ENCODE assay signal across 23 cellular contexts in the genomic region with DNA sequence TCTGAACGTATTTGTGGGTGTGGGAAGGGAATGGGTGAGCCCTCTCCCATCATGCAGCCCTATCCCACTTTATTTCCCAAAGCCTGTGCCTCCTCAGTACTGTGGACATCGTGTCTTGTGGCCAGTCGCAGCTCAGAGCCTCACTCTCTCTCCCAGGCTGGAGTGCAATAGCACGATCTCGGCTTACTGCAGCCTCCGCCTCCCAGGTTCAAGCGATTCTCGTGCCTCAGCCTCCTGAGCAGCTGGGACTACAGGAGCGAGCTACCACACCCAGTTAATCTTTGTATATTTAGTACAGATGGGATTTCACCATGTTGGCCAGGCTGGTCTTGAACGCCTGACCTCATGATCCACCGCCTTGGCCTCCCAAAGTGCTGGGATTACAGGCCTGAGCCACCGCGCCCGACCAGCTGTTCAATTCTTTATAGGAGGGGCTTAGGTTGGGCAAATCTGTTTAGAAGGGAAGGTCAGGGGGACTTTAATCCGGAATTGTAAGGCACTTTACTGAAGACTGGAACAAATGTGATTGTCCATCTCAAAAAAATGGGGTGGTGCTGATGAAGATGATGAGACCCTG. TPM values are rescaled to one million over a fixed set of nuclear protein-coding genes. Genes with fewer than 3 reads are reported as not detected.
DNase-seq lines count a peak whose midpoint lies in the region; ATAC-seq and TF ChIP-seq lines count a peak whose summit lies in the region.
"Had no signal": no experiment of that assay in that cellular context is flagged by ENCODE, and none has a peak within 500 bp of the region (broad histone marks: within the 10 kb centered on the region; RNA-seq: fewer than 3 reads in every experiment).

No MANE protein-coding gene starts in this region.

- TF ChIP-seq CTCF in PC-9 (conservative IDR thresholded peaks at IDR 0.05) (no peak), glutamatergic neuron (IDR thresholded peaks at IDR 0.05; ENCODE audit: partially characterized antibody, unreplicated experiment) (no peak)

- peak overlapping the region; percentile 94 for H3K4me2 ChIP-seq in GM23248 (ENCODE audit: unreplicated experiment)
- peak overlapping the region; percentile 76; the same call in 1 of the 2 replicates for H3K4me2 ChIP-seq in PC-9

- H3K27me3 ChIP-seq in GM23248 (replicated peaks; ENCODE audit: insufficient read depth) (no peaks in the 10 kb centered on the region), PC-9 (ENCODE audit: insufficient read depth, low read depth) (no peaks in the 10 kb centered on the region)
- H3K27me3 ChIP-seq: breast epithelium, vagina had no signal

- no peak overlapping the region for H3K4me3 ChIP-seq in GM23248
- H3K4me3 ChIP-seq in PC-9, result no peak overlapping the region
- H3K4me3 ChIP-seq: lung had no signal

- peaks cover 6% of the 10 kb centered on the region for H3K36me3 Mint-ChIP-seq in glutamatergic neuron (ENCODE audit: unreplicated experiment)
- H3K36me3 Mint-ChIP-seq in stimulated activated effector memory CD8-positive, alpha-beta T cell treated with anti-CD3 and anti-CD28 coated beads, Interleukin-12 subunit alpha, Interleukin-12 subunit beta, amount 100 ng/mL, for 72 hours, result peaks cover under 1% of the 10 kb centered on the region

- H3K4me3 Mint-ChIP-seq in glutamatergic neuron (ENCODE audit: unreplicated experiment), result no peak overlapping the region
- no peak overlapping the region for H3K4me3 Mint-ChIP-seq in stimulated activated effector memory CD8-positive, alpha-beta T cell treated with anti-CD3 and anti-CD28 coated beads, Interleukin-12 subunit alpha, Interleukin-12 subunit beta, amount 100 ng/mL, for 72 hours

- no peak for ATAC-seq in stimulated activated effector memory CD8-positive, alpha-beta T cell treated with anti-CD3 and anti-CD28 coated beads, Interleukin-12 subunit alpha, Interleukin-12 subunit beta, amount 100 ng/mL, for 72 hours
- no peak for ATAC-seq in GM19324 (IDR thresholded peaks at IDR 0.05; ENCODE audit: low FRiP score, unreplicated experiment)

- H3K9me3 Mint-ChIP-seq in glutamatergic neuron (ENCODE audit: unreplicated experiment), result peaks cover 14% of the 10 kb centered on the region
- no peaks in the 10 kb centered on the region for H3K9me3 Mint-ChIP-seq in stimulated activated effector memory CD8-positive, alpha-beta T cell treated with anti-CD3 and anti-CD28 coated beads, Interleukin-12 subunit alpha, Interleukin-12 subunit beta, amount 100 ng/mL, for 72 hours
- H3K9me3 Mint-ChIP-seq: activated naive CD4-positive, alpha-beta T cell treated with anti-CD3 and anti-CD28 coated beads, Interleukin-2, amount 50 U/mL, for 72 hours; neural crest cell; stimulated activated naive CD8-positive, alpha-beta T cell treated with anti-CD3 and anti-CD28 coated beads, Interleukin-15, amount 100 ng/mL, for 72 hours had no signal

- peak overlapping the region; percentile 28 for H3K27ac Mint-ChIP-seq in glutamatergic neuron (ENCODE audit: unreplicated experiment)
- H3K27ac Mint-ChIP-seq in stimulated activated effector memory CD8-positive, alpha-beta T cell treated with anti-CD3 and anti-CD28 coated beads, Interleukin-12 subunit alpha, Interleukin-12 subunit beta, amount 100 ng/mL, for 72 hours, result peak overlapping the region; percentile 58
- H3K27ac Mint-ChIP-seq: GM23338 had no signal

- H3K4me1 Mint-ChIP-seq in glutamatergic neuron (ENCODE audit: low read depth, unreplicated experiment), result peaks cover 16% of the 10 kb centered on the region
- H3K4me1 Mint-ChIP-seq in stimulated activated effector memory CD8-positive, alpha-beta T cell treated with anti-CD3 and anti-CD28 coated beads, Interleukin-12 subunit alpha, Interleukin-12 subunit beta, amount 100 ng/mL, for 72 hours, result peaks cover 8% of the 10 kb centered on the region

- H4K20me1 ChIP-seq in GM23248 (ENCODE audit: insufficient read depth) (no peaks in the 10 kb centered on the region), PC-9 (ENCODE audit: insufficient read depth) (no peaks in the 10 kb centered on the region)

- H3K36me3 ChIP-seq in GM23248 (ENCODE audit: low read depth) (no peaks in the 10 kb centered on the region), PC-9 (ENCODE audit: low read depth) (no peaks in the 10 kb centered on the region)
- H3K36me3 ChIP-seq: breast epithelium, vagina had no signal

- POLR2A ChIA-PET in PC-9 (lab: Charles Lee; ENCODE audit: unreplicated experiment), result no interaction called here

- H2AFZ ChIP-seq in GM23248 (no peak overlapping the region), PC-9 (no peak overlapping the region)

- intact Hi-C loops in PC-9 (cut with micrococcal nuclease; ENCODE audit: unreplicated experiment), result no loop called here

- H3K9me3 ChIP-seq in GM23248 (ENCODE audit: low read depth) (no peaks in the 10 kb centered on the region), PC-9 (ENCODE audit: insufficient read depth, low read depth) (no peaks in the 10 kb centered on the region)
- H3K9me3 ChIP-seq: breast epithelium, vagina had no signal

- CTCF ChIA-PET in PC-9 (lab: Charles Lee), result interaction anchor here (0.5 to 1.4 kb wide), 4 partner anchors 33 to 512 kb away, joined by 3 to 5 read pairs (median 4); partner anchors contain the start of gene LRCH3

- WGBS in GM23248 (ENCODE audit: low coverage in 1 of 2, low lambda C conversion rate in 2 of 2, missing lambda C conversion rate in 2 of 2), 2 experiments, result 52 to 54% methylated on average over 15 of the region's 15 CpGs

- no peak for DNase-seq in GM23248
- DNase-seq in PC-9, result no peak
- no peak for DNase-seq in glutamatergic neuron
- DNase-seq in stimulated activated effector memory CD8-positive, alpha-beta T cell treated with anti-CD3 and anti-CD28 coated beads, Interleukin-12 subunit alpha, Interleukin-12 subunit beta, amount 100 ng/mL, for 72 hours (ENCODE audit: low spot score in 2 of 2), result no peak
- DNase-seq in stimulated activated CD4-positive, alpha-beta T cell treated with anti-CD3 and anti-CD28 coated beads, Interleukin-2, amount 100 ng/mL, for 24 hours, result no peak
- DNase-seq in T-helper 1 cell, result no peak
- DNase-seq: C1 segment of cervical spinal cord, COR-L47, DMS53, hypothalamus, NCI-H1436 treated with DMSO at 0.1 percent for 48 hours, NCI-H446, NCI-H748 treated with DMSO at 0.1 percent for 48 hours, SHP77 treated with DMSO at 0.1 percent for 48 hours had no signal

- peaks cover 2% of the 10 kb centered on the region for H3K27me3 Mint-ChIP-seq in glutamatergic neuron (ENCODE audit: unreplicated experiment)
- H3K27me3 Mint-ChIP-seq: stimulated activated naive CD8-positive, alpha-beta T cell treated with anti-CD3 and anti-CD28 coated beads, Interleukin-15, amount 100 ng/mL, for 72 hours had no signal

- H3K9me2 ChIP-seq in GM23248 (ENCODE audit: insufficient read depth) (no peaks in the 10 kb centered on the region), PC-9 (ENCODE audit: insufficient read depth) (no peaks in the 10 kb centered on the region)

- H3K4me1 ChIP-seq in GM23248 (ENCODE audit: insufficient read depth), result peaks cover 6% of the 10 kb centered on the region; the same call in 1 of the 2 replicates
- 0 out of 2 replicates have a peak, but pooled peaks cover 6% of the 10 kb centered on the region for H3K4me1 ChIP-seq in PC-9 (replicated peaks; ENCODE audit: insufficient read depth)
- H3K4me1 ChIP-seq: breast epithelium had no signal

- in situ Hi-C loops in GM23248 (cut with MboI), result no loop called here

- H3K79me2 ChIP-seq in GM23248 (ENCODE audit: insufficient read depth), result no peaks in the 10 kb centered on the region
- H3K79me2 ChIP-seq in PC-9 (ENCODE audit: low read depth), result no peaks in the 10 kb centered on the region
- H3K79me2 ChIP-seq: parathyroid adenoma had no signal

- BruUV-seq in PC-9 (replicated peaks; lab: Mats Ljungman, UMichigan), result no TSS peak

- no peaks in the 10 kb centered on the region for H3F3A ChIP-seq in GM23248 (ENCODE audit: insufficient read depth)
- H3F3A ChIP-seq in PC-9 (ENCODE audit: insufficient read depth, low read depth), result peaks cover 10% of the 10 kb centered on the region; the same call in 1 of the 2 replicates

- no peak overlapping the region for H3K27ac ChIP-seq in GM23248
- no peak overlapping the region for H3K27ac ChIP-seq in PC-9
- H3K27ac ChIP-seq: breast epithelium, parathyroid adenoma, vagina had no signal

- H3K9ac ChIP-seq in GM23248, result no peak overlapping the region
- H3K9ac ChIP-seq: parathyroid adenoma had no signal

RNA-seq across cellular contexts. Expression of gene BDH1, which starts 42.7 kb away (rescaled TPM):
- 0.38 and 3.4 TPM in 2 replicates for total RNA-seq in GM23248 (2014; rRNA removed; shearing (Covaris generic))
- 1.2 and 2.7 TPM in 2 replicates for polyA plus RNA-seq in GM23248 (2016; fragmentation: Nextera tagmentation; extraction: Ambion mirVana)
- total RNA-seq in PC-9 (2021) (51.7 and 55.1 TPM in 2 replicates), glutamatergic neuron (ENCODE audit: unreplicated experiment) (19.4 TPM)
